1 cellular context compared by ENCODE assay signal in the genomic region with DNA sequence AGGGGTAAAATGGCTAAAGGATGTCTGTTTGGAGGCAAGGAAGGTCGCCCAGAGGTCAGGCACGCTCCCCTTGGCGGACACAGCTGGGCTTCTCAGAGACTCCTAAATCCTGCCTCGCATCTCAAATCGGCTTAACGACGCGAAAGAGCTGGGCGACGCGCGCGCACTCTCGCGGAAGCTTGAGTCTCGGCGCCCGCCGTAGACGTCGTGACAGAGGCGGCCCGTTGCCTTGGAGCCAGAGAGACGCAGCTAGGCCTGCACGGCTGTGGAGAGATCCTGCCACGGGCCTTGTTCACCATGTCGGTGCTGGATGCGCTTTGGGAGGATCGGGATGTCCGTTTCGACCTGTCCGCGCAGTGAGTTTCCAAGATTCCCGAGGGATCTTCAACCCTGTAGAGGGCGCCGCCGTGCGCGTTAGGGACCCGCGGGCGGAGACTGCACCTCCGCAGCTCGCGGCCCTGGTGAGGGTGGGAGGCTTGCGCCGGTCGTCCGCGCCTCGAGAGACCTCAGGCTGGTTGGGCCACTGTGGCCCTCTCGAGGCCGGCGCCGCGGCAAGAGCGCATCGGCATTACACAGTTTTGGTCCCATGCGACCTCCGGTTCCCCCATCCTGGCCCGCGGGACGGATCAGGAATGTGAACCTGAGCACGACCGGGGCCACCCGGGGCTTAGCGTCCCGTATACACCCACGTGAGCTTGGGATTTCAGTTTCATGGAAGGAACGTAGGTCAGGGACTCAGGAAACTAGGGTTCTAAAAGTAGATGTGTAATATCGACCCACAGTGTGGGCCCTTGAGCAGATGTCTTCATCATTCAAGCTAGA.
A peak's percentile ranks its signal among the peaks of the same experiment; 100 is the strongest.
TF ChIP-seq lines count a peak whose summit lies in the region.

A gene (plus strand): TSS at position 238 of the 822 bp plus-strand sequence. CDS start 60 bp downstream, at position 298.

TF ChIP-seq in HepG2, 621 proteins besides CTCF, POLR2A, EP300 and RAD21 (continued from another document):
- TF ChIP-seq, protein P1, sequence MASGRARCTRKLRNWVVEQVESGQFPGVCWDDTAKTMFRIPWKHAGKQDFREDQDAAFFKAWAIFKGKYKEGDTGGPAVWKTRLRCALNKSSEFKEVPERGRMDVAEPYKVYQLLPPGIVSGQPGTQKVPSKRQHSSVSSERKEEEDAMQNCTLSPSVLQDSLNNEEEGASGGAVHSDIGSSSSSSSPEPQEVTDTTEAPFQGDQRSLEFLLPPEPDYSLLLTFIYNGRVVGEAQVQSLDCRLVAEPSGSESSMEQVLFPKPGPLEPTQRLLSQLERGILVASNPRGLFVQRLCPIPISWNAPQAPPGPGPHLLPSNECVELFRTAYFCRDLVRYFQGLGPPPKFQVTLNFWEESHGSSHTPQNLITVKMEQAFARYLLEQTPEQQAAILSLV (CRISPR knock-in tag; IDR thresholded peaks at IDR 0.05; ENCODE audit: borderline replicate concordance), result peak; percentile 79; the same call in 1 of the 2 replicates
- TF ChIP-seq, protein P2, sequence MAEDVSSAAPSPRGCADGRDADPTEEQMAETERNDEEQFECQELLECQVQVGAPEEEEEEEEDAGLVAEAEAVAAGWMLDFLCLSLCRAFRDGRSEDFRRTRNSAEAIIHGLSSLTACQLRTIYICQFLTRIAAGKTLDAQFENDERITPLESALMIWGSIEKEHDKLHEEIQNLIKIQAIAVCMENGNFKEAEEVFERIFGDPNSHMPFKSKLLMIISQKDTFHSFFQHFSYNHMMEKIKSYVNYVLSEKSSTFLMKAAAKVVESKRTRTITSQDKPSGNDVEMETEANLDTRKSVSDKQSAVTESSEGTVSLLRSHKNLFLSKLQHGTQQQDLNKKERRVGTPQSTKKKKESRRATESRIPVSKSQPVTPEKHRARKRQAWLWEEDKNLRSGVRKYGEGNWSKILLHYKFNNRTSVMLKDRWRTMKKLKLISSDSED (CRISPR knock-in tag; IDR thresholded peaks at IDR 0.05), result peak; percentile 63; the same call in 1 of the 2 replicates
- TF ChIP-seq HOXD1 (CRISPR knock-in tag; IDR thresholded peaks at IDR 0.05), result peak; percentile 81
- peak; percentile 96 for TF ChIP-seq BORCS8-MEF2B (CRISPR knock-in tag; IDR thresholded peaks at IDR 0.05)
- TF ChIP-seq, protein P3, sequence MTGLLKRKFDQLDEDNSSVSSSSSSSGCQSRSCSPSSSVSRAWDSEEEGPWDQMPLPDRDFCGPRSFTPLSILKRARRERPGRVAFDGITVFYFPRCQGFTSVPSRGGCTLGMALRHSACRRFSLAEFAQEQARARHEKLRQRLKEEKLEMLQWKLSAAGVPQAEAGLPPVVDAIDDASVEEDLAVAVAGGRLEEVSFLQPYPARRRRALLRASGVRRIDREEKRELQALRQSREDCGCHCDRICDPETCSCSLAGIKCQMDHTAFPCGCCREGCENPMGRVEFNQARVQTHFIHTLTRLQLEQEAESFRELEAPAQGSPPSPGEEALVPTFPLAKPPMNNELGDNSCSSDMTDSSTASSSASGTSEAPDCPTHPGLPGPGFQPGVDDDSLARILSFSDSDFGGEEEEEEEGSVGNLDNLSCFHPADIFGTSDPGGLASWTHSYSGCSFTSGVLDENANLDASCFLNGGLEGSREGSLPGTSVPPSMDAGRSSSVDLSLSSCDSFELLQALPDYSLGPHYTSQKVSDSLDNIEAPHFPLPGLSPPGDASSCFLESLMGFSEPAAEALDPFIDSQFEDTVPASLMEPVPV (CRISPR knock-in tag; IDR thresholded peaks at IDR 0.05), result peak; percentile 94
- TF ChIP-seq ZC3H13 (CRISPR knock-in tag; IDR thresholded peaks at IDR 0.05), result peak; percentile 89
- TF ChIP-seq, protein P4, sequence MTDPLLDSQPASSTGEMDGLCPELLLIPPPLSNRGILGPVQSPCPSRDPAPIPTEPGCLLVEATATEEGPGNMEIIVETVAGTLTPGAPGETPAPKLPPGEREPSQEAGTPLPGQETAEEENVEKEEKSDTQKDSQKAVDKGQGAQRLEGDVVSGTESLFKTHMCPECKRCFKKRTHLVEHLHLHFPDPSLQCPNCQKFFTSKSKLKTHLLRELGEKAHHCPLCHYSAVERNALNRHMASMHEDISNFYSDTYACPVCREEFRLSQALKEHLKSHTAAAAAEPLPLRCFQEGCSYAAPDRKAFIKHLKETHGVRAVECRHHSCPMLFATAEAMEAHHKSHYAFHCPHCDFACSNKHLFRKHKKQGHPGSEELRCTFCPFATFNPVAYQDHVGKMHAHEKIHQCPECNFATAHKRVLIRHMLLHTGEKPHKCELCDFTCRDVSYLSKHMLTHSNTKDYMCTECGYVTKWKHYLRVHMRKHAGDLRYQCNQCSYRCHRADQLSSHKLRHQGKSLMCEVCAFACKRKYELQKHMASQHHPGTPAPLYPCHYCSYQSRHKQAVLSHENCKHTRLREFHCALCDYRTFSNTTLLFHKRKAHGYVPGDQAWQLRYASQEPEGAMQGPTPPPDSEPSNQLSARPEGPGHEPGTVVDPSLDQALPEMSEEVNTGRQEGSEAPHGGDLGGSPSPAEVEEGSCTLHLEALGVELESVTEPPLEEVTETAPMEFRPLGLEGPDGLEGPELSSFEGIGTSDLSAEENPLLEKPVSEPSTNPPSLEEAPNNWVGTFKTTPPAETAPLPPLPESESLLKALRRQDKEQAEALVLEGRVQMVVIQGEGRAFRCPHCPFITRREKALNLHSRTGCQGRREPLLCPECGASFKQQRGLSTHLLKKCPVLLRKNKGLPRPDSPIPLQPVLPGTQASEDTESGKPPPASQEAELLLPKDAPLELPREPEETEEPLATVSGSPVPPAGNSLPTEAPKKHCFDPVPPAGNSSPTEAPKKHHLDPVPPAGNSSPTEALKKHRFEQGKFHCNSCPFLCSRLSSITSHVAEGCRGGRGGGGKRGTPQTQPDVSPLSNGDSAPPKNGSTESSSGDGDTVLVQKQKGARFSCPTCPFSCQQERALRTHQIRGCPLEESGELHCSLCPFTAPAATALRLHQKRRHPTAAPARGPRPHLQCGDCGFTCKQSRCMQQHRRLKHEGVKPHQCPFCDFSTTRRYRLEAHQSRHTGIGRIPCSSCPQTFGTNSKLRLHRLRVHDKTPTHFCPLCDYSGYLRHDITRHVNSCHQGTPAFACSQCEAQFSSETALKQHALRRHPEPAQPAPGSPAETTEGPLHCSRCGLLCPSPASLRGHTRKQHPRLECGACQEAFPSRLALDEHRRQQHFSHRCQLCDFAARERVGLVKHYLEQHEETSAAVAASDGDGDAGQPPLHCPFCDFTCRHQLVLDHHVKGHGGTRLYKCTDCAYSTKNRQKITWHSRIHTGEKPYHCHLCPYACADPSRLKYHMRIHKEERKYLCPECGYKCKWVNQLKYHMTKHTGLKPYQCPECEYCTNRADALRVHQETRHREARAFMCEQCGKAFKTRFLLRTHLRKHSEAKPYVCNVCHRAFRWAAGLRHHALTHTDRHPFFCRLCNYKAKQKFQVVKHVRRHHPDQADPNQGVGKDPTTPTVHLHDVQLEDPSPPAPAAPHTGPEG (CRISPR knock-in tag; IDR thresholded peaks at IDR 0.05), result peak; percentile 85; the same call in 1 of the 2 replicates
- TF ChIP-seq GABPA (IDR thresholded peaks at IDR 0.05; ENCODE audit: low read depth, low read length), result no peak
- TF ChIP-seq GABPA (CRISPR knock-in tag; IDR thresholded peaks at IDR 0.05; ENCODE audit: low read depth), result no peak
- 0 out of 2 replicates have a peak, but pooled peaks have one; percentile 29 for TF ChIP-seq ZNF615 (CRISPR knock-in tag; IDR thresholded peaks at IDR 0.05; ENCODE audit: borderline replicate concordance)
